Comparison of ENCODE assay signal across 17 cellular contexts in the genomic region with DNA sequence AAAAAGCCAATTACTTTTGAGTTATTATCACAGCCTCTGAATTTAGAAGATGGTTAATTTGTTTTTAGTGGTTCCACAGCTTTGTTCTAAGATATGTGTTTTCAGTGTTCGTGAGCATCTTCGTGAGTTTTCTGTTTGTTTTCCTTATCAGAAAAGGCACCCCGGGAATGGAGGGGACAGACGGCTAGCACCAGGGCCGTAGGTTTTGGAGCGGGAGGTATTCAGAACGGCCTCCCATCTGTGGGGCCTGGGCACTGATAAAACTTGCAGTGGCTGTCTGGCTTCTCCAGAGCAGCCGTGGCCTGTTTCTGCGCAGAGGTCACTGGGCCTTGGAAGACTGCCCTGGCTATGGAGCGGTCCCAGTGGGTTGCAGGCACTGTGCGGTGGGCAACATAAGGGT.
DNase-seq lines count a peak whose midpoint lies in the region; FAIRE-seq and TF ChIP-seq lines count a peak whose summit lies in the region.
"Had no signal": no experiment of that assay in that cellular context is flagged by ENCODE, and none has a peak within 500 bp of the region (broad histone marks: within the 10 kb centered on the region; RNA-seq: fewer than 3 reads in every experiment).

No MANE protein-coding gene starts in this region.

- no peak overlapping the region for H2AFZ ChIP-seq in H9 (ENCODE audit: low read length)
- H2AFZ ChIP-seq in trophoblast cell (ENCODE audit: insufficient read depth, low read length, poor library complexity): no peak overlapping the region

- no peak overlapping the region for H2BK20ac ChIP-seq in H9 (ENCODE audit: low read depth, low read length, poor library complexity, severe bottlenecking)

- H3K36me3 ChIP-seq in adrenal gland (replicated peaks in 1 of 2): no peaks in the 10 kb centered on the region
- H3K36me3 ChIP-seq in left ventricle myocardium inferior: no peaks in the 10 kb centered on the region
- peaks cover 0 to 2% of the 10 kb centered on the region in 2 experiments for H3K36me3 ChIP-seq in trophoblast cell (ENCODE audit: control insufficient read depth in 1 of 2, insufficient read depth in 2 of 2, low read length in 2 of 2)
- H3K36me3 ChIP-seq: esophagus squamous epithelium had no signal

- H3K27me3 ChIP-seq in H9 (ENCODE audit: insufficient read depth, low read length) (no peaks in the 10 kb centered on the region), adrenal gland (no peaks in the 10 kb centered on the region), left ventricle myocardium inferior (ENCODE audit: low read depth) (no peaks in the 10 kb centered on the region), trophoblast cell (ENCODE audit: insufficient read depth, low read length) (no peaks in the 10 kb centered on the region)
- H3K27me3 ChIP-seq: esophagus squamous epithelium, testis had no signal

- TF ChIP-seq CTCF in H9 (conservative IDR thresholded peaks at IDR 0.05): no peak
- TF ChIP-seq CTCF in adrenal gland (IDR thresholded peaks at IDR 0.05): no peak
- no peak for TF ChIP-seq CTCF in left ventricle myocardium inferior (IDR thresholded peaks at IDR 0.05; ENCODE audit: borderline replicate concordance)
- no peak for TF ChIP-seq CTCF in D721Med (IDR thresholded peaks at IDR 0.05; ENCODE audit: insufficient read depth, missing control alignments)

- H3K4me1 Mint-ChIP-seq in H9: peaks cover 49 to 51% of the 10 kb centered on the region in 2 experiments

- no peak for FAIRE-seq in D721Med (lab: Jason Lieb, UNC)

- H3K4me3 ChIP-seq in adrenal gland (peak overlapping the region in 1 of 4 donors; percentile 6), left ventricle myocardium inferior (peak overlapping the region; percentile 6), trophoblast cell (ENCODE audit: low read depth, low read length) (no peak overlapping the region)
- H3K4me3 ChIP-seq: esophagus squamous epithelium, testis had no signal

- no peaks in the 10 kb centered on the region for H3K79me1 ChIP-seq in H9 (ENCODE audit: insufficient read depth, low read depth, low read length, poor library complexity, severe bottlenecking)
- H3K79me1 ChIP-seq in trophoblast cell (ENCODE audit: low read length): no peaks in the 10 kb centered on the region

- no peak overlapping the region for H3K4me2 ChIP-seq in H9 (ENCODE audit: insufficient read depth, insufficient read length, low read length)
- H3K4me2 ChIP-seq in trophoblast cell (ENCODE audit: low read length): no peak overlapping the region

- H2BK12ac ChIP-seq in H9 (ENCODE audit: insufficient read length, low read depth, low read length) (no peak overlapping the region), trophoblast cell (ENCODE audit: low read length) (no peak overlapping the region)

- no peaks in the 10 kb centered on the region for H4K20me1 ChIP-seq in H9 (ENCODE audit: control insufficient read depth, insufficient read depth, insufficient read length)

- H3K79me2 ChIP-seq in H9 (ENCODE audit: insufficient read depth, low read length): peaks cover 4% of the 10 kb centered on the region; the same call in 1 of the 2 replicates
- peaks cover 3% of the 10 kb centered on the region for H3K79me2 ChIP-seq in trophoblast cell (ENCODE audit: control insufficient read depth, insufficient read depth, low read length, poor library complexity)

- H3K27me3 Mint-ChIP-seq in H9 (ENCODE audit: low read depth): no peaks in the 10 kb centered on the region
- H3K27me3 Mint-ChIP-seq: activated naive CD8-positive, alpha-beta T cell treated with anti-CD3 and anti-CD28 coated beads for 36 hours had no signal

- H4K8ac ChIP-seq in H9 (replicated peaks; ENCODE audit: insufficient read length, low read depth, low read length) (no peak overlapping the region), trophoblast cell (ENCODE audit: low read depth, low read length) (no peak overlapping the region)

- H3K9me3 Mint-ChIP-seq in H9: no peaks in the 10 kb centered on the region
- H3K9me3 Mint-ChIP-seq: activated naive CD8-positive, alpha-beta T cell treated with anti-CD3 and anti-CD28 coated beads for 36 hours had no signal

- no peak overlapping the region for H3K4ac ChIP-seq in H9 (ENCODE audit: low read depth, low read length)
- H3K4ac ChIP-seq in trophoblast cell (ENCODE audit: low read depth, low read length): peak overlapping the region; percentile 5

- H3K4me1 ChIP-seq in H9 (ENCODE audit: insufficient read depth, low read length): peaks cover 11% of the 10 kb centered on the region
- peaks cover 10 to 32% of the 10 kb centered on the region in 2 donors for H3K4me1 ChIP-seq in adrenal gland (replicated peaks in 1 of 2)
- peaks cover 69% of the 10 kb centered on the region for H3K4me1 ChIP-seq in left ventricle myocardium inferior
- peaks cover 5 to 13% of the 10 kb centered on the region in 2 experiments for H3K4me1 ChIP-seq in trophoblast cell (ENCODE audit: control insufficient read depth in 1 of 2, insufficient read depth in 2 of 2, low read length in 2 of 2)

- H2BK120ac ChIP-seq in H9 (ENCODE audit: low read depth, low read length, poor library complexity, severe bottlenecking): no peak overlapping the region
- H2BK120ac ChIP-seq in trophoblast cell (ENCODE audit: insufficient read depth, low read length, poor library complexity): no peak overlapping the region

- H4K5ac ChIP-seq in H9 (ENCODE audit: insufficient read length, low read depth, low read length): no peak overlapping the region

- no peak overlapping the region for H3K23ac ChIP-seq in H9 (ENCODE audit: insufficient read length, low read depth, low read length)
- H3K23ac ChIP-seq in trophoblast cell (ENCODE audit: low read length): no peak overlapping the region

- no peak overlapping the region for H2AK5ac ChIP-seq in H9 (ENCODE audit: insufficient read length, low read length)
- H2AK5ac ChIP-seq in trophoblast cell (ENCODE audit: low read length): no peak overlapping the region

- H2BK5ac ChIP-seq in H9 (ENCODE audit: insufficient read length, low read length): no peak overlapping the region
- H2BK5ac ChIP-seq in trophoblast cell (ENCODE audit: low read depth, low read length, poor library complexity): no peak overlapping the region

- no peak overlapping the region for H2BK15ac ChIP-seq in H9 (ENCODE audit: low read depth, low read length)

- TF ChIP-seq POLR2A in adrenal gland (IDR thresholded peaks at IDR 0.05): no peak

- intact Hi-C loops in adrenal gland (cut with DNase I) (no loop called here), left ventricle myocardium inferior (cut with micrococcal nuclease) (no loop called here)

- no peaks in the 10 kb centered on the region for H3K9me3 ChIP-seq in H9 (ENCODE audit: control insufficient read depth, low read depth, low read length)
- no peaks in the 10 kb centered on the region for H3K9me3 ChIP-seq in adrenal gland (replicated peaks in 1 of 3)
- no peaks in the 10 kb centered on the region for H3K9me3 ChIP-seq in left ventricle myocardium inferior (replicated peaks)
- H3K9me3 ChIP-seq in trophoblast cell (ENCODE audit: insufficient read depth, low read depth, low read length): no peaks in the 10 kb centered on the region
- H3K9me3 ChIP-seq: esophagus squamous epithelium, testis had no signal

- no CpG with 5 or more reads among the region's 11 CpGs for WGBS in H9 (ENCODE audit: extremely low coverage, insufficient read length, low lambda C conversion rate)
- WGBS in adrenal gland, 4 donors: 26 to 53% (median 37%) methylated on average over 10 to 11 of the region's 11 CpGs
- WGBS in trophoblast cell (ENCODE audit: extremely low coverage, insufficient coverage, insufficient read length): no CpG with 5 or more reads among the region's 11 CpGs

- H3T11ph ChIP-seq in H9 (ENCODE audit: low read length): no peak overlapping the region

- H3K23me2 ChIP-seq in H9 (ENCODE audit: insufficient read length, low read depth, low read length, poor library complexity, severe bottlenecking): no peaks in the 10 kb centered on the region

- no peak overlapping the region for H3K9ac ChIP-seq in H9 (ENCODE audit: extremely low read depth, insufficient read length, low read length)
- no peak overlapping the region for H3K9ac ChIP-seq in trophoblast cell (ENCODE audit: low read length)

- H3K14ac ChIP-seq in H9 (ENCODE audit: insufficient read depth, low read length): no peak overlapping the region; the same call in 1 of the 2 replicates
- no peak overlapping the region for H3K14ac ChIP-seq in trophoblast cell (ENCODE audit: low read length)

- H4K91ac ChIP-seq in H9 (ENCODE audit: insufficient read length, low read depth, low read length): no peak overlapping the region
- no peak overlapping the region for H4K91ac ChIP-seq in trophoblast cell (ENCODE audit: low read depth, low read length)

- H3K4me3 Mint-ChIP-seq in H9: no peak overlapping the region
- H3K4me3 Mint-ChIP-seq: activated naive CD8-positive, alpha-beta T cell treated with anti-CD3 and anti-CD28 coated beads for 36 hours had no signal

- no peak overlapping the region for H4K12ac ChIP-seq in trophoblast cell (ENCODE audit: low read depth, low read length)

- DNase-seq in H9: no peak
- peak in 4 of 7 donors; percentile 34 to 47 (median 38) for DNase-seq in adrenal gland
- DNase-seq in left ventricle myocardium inferior: peak; percentile 34
- DNase-seq in trophoblast cell: no peak
- no peak for DNase-seq in NCI-H2196 treated with DMSO at 0.1 percent for 48 hours (lab: John Stamatoyannopoulos, UW; ENCODE audit: unreplicated experiment)
- DNase-seq in EL: no peak
- DNase-seq in NCI-H510A treated with DMSO at 0.1 percent for 48 hours (lab: John Stamatoyannopoulos, UW): no peak
- DNase-seq in D721Med (ENCODE audit: insufficient read length, low spot score): no peak
- DNase-seq: activated CD4-positive, alpha-beta T cell treated with anti-CD3 and anti-CD28 coated beads for 1 hour; activated naive CD8-positive, alpha-beta T cell treated with anti-CD3 and anti-CD28 coated beads for 36 hours; cortex of kidney; DMS79 treated with DMSO at 0.1 percent for 48 hours; esophagus squamous epithelium; Kasumi-1; NCI-H524; T-helper 1 cell; testis had no signal

- no peak overlapping the region for H3K56ac ChIP-seq in H9 (ENCODE audit: insufficient read length, low read depth, low read length)

- H3K18ac ChIP-seq in H9 (ENCODE audit: insufficient read length, low read depth, low read length): no peak overlapping the region
- no peak overlapping the region for H3K18ac ChIP-seq in trophoblast cell (ENCODE audit: low read length)

- H3K27ac ChIP-seq in H9 (ENCODE audit: insufficient read length, low read depth, low read length) (no peak overlapping the region), adrenal gland (peak overlapping the region in 1 of 5 donors; percentile 22), left ventricle myocardium inferior (replicated peaks) (peak overlapping the region; percentile 55), trophoblast cell (ENCODE audit: low read depth, low read length) (no peak overlapping the region)
- H3K27ac ChIP-seq: esophagus squamous epithelium, testis had no signal

- no peaks in the 10 kb centered on the region for H3K36me3 Mint-ChIP-seq in H9 (ENCODE audit: insufficient read depth in 1 of 3, low read depth in 3 of 3)
- H3K36me3 Mint-ChIP-seq: activated naive CD8-positive, alpha-beta T cell treated with anti-CD3 and anti-CD28 coated beads for 36 hours had no signal

- peak overlapping the region in 2 of 3 experiments; percentile 68 to 77; a peak in 6 of 7 replicates for H3K27ac Mint-ChIP-seq in H9
- H3K27ac Mint-ChIP-seq: activated naive CD8-positive, alpha-beta T cell treated with anti-CD3 and anti-CD28 coated beads for 36 hours had no signal

Comparison
In these comparisons a context has a peak if more than half of its experiments do, and no peak if none do; other contexts are left out.
1. DNase-seq: peak in adrenal gland (4 of 7) and left ventricle myocardium inferior (single experiment); none in H9 (single experiment), trophoblast cell (0 of 2), NCI-H2196 treated with DMSO at 0.1 percent for 48 hours (single experiment), EL (single experiment), NCI-H510A treated with DMSO at 0.1 percent for 48 hours (single experiment) and D721Med (single experiment).